In genomic region chr14:93540235-93540634, GRCh38 we compare ENCODE assay signal across 24 cellular contexts.
DNase-seq lines count a peak whose midpoint lies in the region; ATAC-seq, FAIRE-seq and TF ChIP-seq lines count a peak whose summit lies in the region.
"Had no signal": no experiment of that assay in that cellular context is flagged by ENCODE, and none has a peak within 500 bp of the region (broad histone marks: within the 10 kb centered on the region; RNA-seq: fewer than 3 reads in every experiment).

No MANE protein-coding gene starts in this region.

- H3K79me2 ChIP-seq in HepG2 (ENCODE audit: insufficient read depth, low read length): no peaks in the 10 kb centered on the region
- H3K79me2 ChIP-seq in GM12878 (ENCODE audit: control insufficient read depth, insufficient read depth, low read length): no peaks in the 10 kb centered on the region
- H3K79me2 ChIP-seq in H1 (ENCODE audit: control insufficient read depth in 1 of 2, insufficient read depth in 2 of 2, low read length in 2 of 2): no peaks in the 10 kb centered on the region

- POLR2A ChIA-PET in HepG2 (lab: Yijun Ruan, JAX): no interaction called here
- POLR2A ChIA-PET in GM12878 (lab: Charles Lee): interaction anchor here (1.0 kb wide), 2 partner anchors 11 to 308 kb away, joined by 3 to 4 read pairs; no protein-coding TSS in a partner anchor
- POLR2A ChIA-PET in H1 (lab: Charles Lee; ENCODE audit: partially characterized antibody): no interaction called here
- POLR2A ChIA-PET in CD8-positive, alpha-beta memory T cell (lab: Charles Lee): no interaction called here
- POLR2A ChIA-PET in activated CD4-positive, alpha-beta T cell treated with anti-CD3 and anti-CD28 coated beads for 36 hours (lab: Charles Lee): no interaction called here

- TF ChIP-seq POLR2A in HepG2 (IDR thresholded peaks at IDR 0.05; ENCODE audit: insufficient read depth in 1 of 2, low read depth in 2 of 2, low read length in 2 of 2) (no peak), right lobe of liver (IDR thresholded peaks at IDR 0.05) (no peak), GM12878 (IDR thresholded peaks at IDR 0.05; ENCODE audit: low read depth, low read length) (no peak), H1 (IDR thresholded peaks at IDR 0.05; ENCODE audit: control extremely low read depth in 1 of 2, low read depth in 2 of 2, low read length in 2 of 2) (no peak)

- H2BK15ac ChIP-seq in H1 (ENCODE audit: low read length): no peak overlapping the region

- SMC1A ChIA-PET in GM12878 (lab: Charles Lee; ENCODE audit: uncharacterized antibody, unreplicated experiment): interaction anchor here (1.0 to 2.5 kb wide), 9 partner anchors 9 to 335 kb away, joined by 3 to 11 read pairs (median 3); no protein-coding TSS in a partner anchor

- H2BK20ac ChIP-seq in H1 (ENCODE audit: low read length): no peak overlapping the region

- H3K9me3 Mint-ChIP-seq in CD8-positive, alpha-beta memory T cell: no peaks in the 10 kb centered on the region
- no peaks in the 10 kb centered on the region for H3K9me3 Mint-ChIP-seq in activated CD4-positive, alpha-beta T cell treated with anti-CD3 and anti-CD28 coated beads for 36 hours (ENCODE audit: low read depth)
- H3K9me3 Mint-ChIP-seq: CD4-positive, alpha-beta T cell; CD8-positive, alpha-beta T cell had no signal

- WGBS in HepG2 (ENCODE audit: low lambda C conversion rate): 0% methylated on average over 1 of the region's 1 CpG
- WGBS in right lobe of liver (ENCODE audit: insufficient coverage, low coverage, low lambda C conversion rate, missing lambda C conversion rate): 47% methylated on average over 1 of the region's 1 CpG
- WGBS in GM12878 (ENCODE audit: insufficient coverage, insufficient replicate concordance, low lambda C conversion rate, missing lambda C conversion rate): 48% methylated on average over 1 of the region's 1 CpG
- WGBS in H1 (ENCODE audit: extremely low coverage in 1 of 2, insufficient coverage in 1 of 2, insufficient read length in 1 of 2, insufficient replicate concordance in 2 of 2, low coverage in 1 of 2, low lambda C conversion rate in 2 of 2, missing lambda C conversion rate in 1 of 2), 2 experiments: 94% methylated on average over 1 of the region's 1 CpG; no CpG with 5 or more reads in 1 of the 2 experiments

- TF ChIP-seq CTCF in HepG2 (CRISPR knock-in tag; IDR thresholded peaks at IDR 0.05) (no peak), right lobe of liver (IDR thresholded peaks at IDR 0.05) (no peak), GM12878 (IDR thresholded peaks at IDR 0.05 in 2 of 3, conservative IDR thresholded peaks at IDR 0.05 in 1 of 3; ENCODE audit: control insufficient read depth in 2 of 3, extremely low read depth in 1 of 3, insufficient read depth in 1 of 3, low read depth in 3 of 3, low read length in 3 of 3) (no peak), H1 (IDR thresholded peaks at IDR 0.05; ENCODE audit: control extremely low read depth in 1 of 3, insufficient read depth in 1 of 3, low read depth in 1 of 3, low read length in 3 of 3) (no peak)

- no peak overlapping the region for H3K23ac ChIP-seq in H1 (ENCODE audit: insufficient read length)

- in situ Hi-C loops in HepG2 (cut with HindIII; ENCODE audit: extremely low pct_ligation_motif_present, low pct_unique_long_range_greater_than_20kb) (loop anchor here (10.0 kb wide), 1 partner anchor 305 kb away; no protein-coding TSS in a partner anchor), GM12878 (cut with MboI) (loop anchor here (25.0 kb wide), 1 partner anchor 303 kb away; no protein-coding TSS in a partner anchor)

- TF ChIP-seq EP300 in HepG2 (IDR thresholded peaks at IDR 0.05; ENCODE audit: low read depth in 2 of 2, low read length in 2 of 2) (no peak), HepG2 (CRISPR knock-in tag; IDR thresholded peaks at IDR 0.05; ENCODE audit: borderline replicate concordance) (no peak), GM12878 (IDR thresholded peaks at IDR 0.05; ENCODE audit: borderline replicate concordance in 1 of 2, control insufficient read depth in 1 of 2, low read depth in 2 of 2, low read length in 2 of 2) (no peak), H1 (IDR thresholded peaks at IDR 0.05; ENCODE audit: borderline replicate concordance in 1 of 2, low read depth in 2 of 2, low read length in 2 of 2) (no peak)

- intact Hi-C loops in HepG2 (cut with micrococcal nuclease; ENCODE audit: unreplicated experiment) (no loop called here), right lobe of liver (cut with DNase I) (loop anchor here in 1 of 2 donors (10.0 kb wide), 1 partner anchor 305 kb away; no protein-coding TSS in a partner anchor), GM12878 (cut with micrococcal nuclease; ENCODE audit: unreplicated experiment) (no loop called here)
- intact Hi-C loops in activated CD4-positive, alpha-beta T cell treated with anti-CD3 and anti-CD28 coated beads for 36 hours (cut with DNase I, micrococcal nuclease): loop anchor here (5.0 to 10.0 kb wide), 4 partner anchors 305 to 585 kb away; partner anchors contain the start of gene ITPK1 (in 1 of the 2)

- RAD21 ChIA-PET in GM12878 (lab: Charles Lee; ENCODE audit: unreplicated experiment): interaction anchor here (0.7 to 1.4 kb wide), 2 partner anchors 14 to 28 kb away, joined by 3 read pairs; no protein-coding TSS in a partner anchor

- H3K27ac ChIP-seq in HepG2 (ENCODE audit: extremely low read length, insufficient read depth, low read length) (no peak overlapping the region), right lobe of liver (no peak overlapping the region), GM12878 (ENCODE audit: control insufficient read depth, insufficient read depth) (no peak overlapping the region), H1 (ENCODE audit: low read depth, low read length) (no peak overlapping the region)
- no peak overlapping the region for H3K27ac ChIP-seq in CD8-positive, alpha-beta memory T cell (ENCODE audit: low read depth, low read length)
- H3K27ac ChIP-seq: 22Rv1; A549; BLaER1 treated with 17β-estradiol and CSF1 and Interleukin-3, amounts not matched to agents 10 nM and 100 nM; C4-2B had no signal

- no peak overlapping the region for H4K5ac ChIP-seq in H1 (ENCODE audit: insufficient read length, low read depth, low read length)

- H3K4me1 ChIP-seq in HepG2 (ENCODE audit: insufficient read depth, low read length) (no peaks in the 10 kb centered on the region), right lobe of liver (no peaks in the 10 kb centered on the region), GM12878 (ENCODE audit: control insufficient read depth, insufficient read depth, low read length) (no peaks in the 10 kb centered on the region), H1 (replicated peaks in 1 of 4; ENCODE audit: control insufficient read depth in 3 of 4, insufficient read depth in 4 of 4, low read length in 3 of 4) (no peaks in the 10 kb centered on the region)
- no peaks in the 10 kb centered on the region for H3K4me1 ChIP-seq in CD8-positive, alpha-beta memory T cell (ENCODE audit: insufficient read depth, low read length)
- H3K4me1 ChIP-seq: A549 had no signal

- no peak overlapping the region for H3K56ac ChIP-seq in H1 (replicated peaks; ENCODE audit: insufficient read length, low read depth, low read length)

- FAIRE-seq in HepG2 (lab: Jason Lieb, UNC) (no peak), GM12878 (lab: Jason Lieb, UNC) (peak; percentile 59), H1 (lab: Jason Lieb, UNC) (no peak)
- FAIRE-seq: A549, GM12892 had no signal

- H2AFZ ChIP-seq in HepG2 (ENCODE audit: low read length): no peak overlapping the region
- H2AFZ ChIP-seq in GM12878 (ENCODE audit: control insufficient read depth, low read depth, low read length): no peak overlapping the region
- no peak overlapping the region for H2AFZ ChIP-seq in H1 (ENCODE audit: low read length)

- no peaks in the 10 kb centered on the region for H3K36me3 Mint-ChIP-seq in CD8-positive, alpha-beta memory T cell
- no peaks in the 10 kb centered on the region for H3K36me3 Mint-ChIP-seq in activated CD4-positive, alpha-beta T cell treated with anti-CD3 and anti-CD28 coated beads for 36 hours (ENCODE audit: low read depth)
- H3K36me3 Mint-ChIP-seq: CD8-positive, alpha-beta T cell had no signal

- H2BK5ac ChIP-seq in H1 (ENCODE audit: low read depth, low read length): no peak overlapping the region

- H4K8ac ChIP-seq in H1 (ENCODE audit: extremely low read depth, insufficient read depth, low read length): no peak overlapping the region

- H3K79me1 ChIP-seq in H1 (ENCODE audit: low read depth, low read length): no peaks in the 10 kb centered on the region

- H3K9ac ChIP-seq in HepG2 (ENCODE audit: insufficient read depth, low read depth, low read length) (no peak overlapping the region), GM12878 (ENCODE audit: control insufficient read depth, insufficient read depth, low read length) (no peak overlapping the region), H1 (replicated peaks in 1 of 4; ENCODE audit: extremely low read depth in 1 of 4, low read depth in 3 of 4, low read length in 3 of 4) (no peak overlapping the region)
- H3K9ac ChIP-seq: BLaER1 treated with 17β-estradiol and CSF1 and Interleukin-3, amounts not matched to agents 10 nM and 100 nM had no signal

- no peak overlapping the region for H3K4me3 ChIP-seq in HepG2 (replicated peaks in 1 of 3; ENCODE audit: insufficient read depth in 1 of 3, low read depth in 2 of 3, low read length in 3 of 3)
- H3K4me3 ChIP-seq in right lobe of liver: no peak overlapping the region
- H3K4me3 ChIP-seq in GM12878: no peak overlapping the region
- H3K4me3 ChIP-seq in H1 (ENCODE audit: extremely low read depth in 1 of 4, insufficient read depth in 2 of 4, low read depth in 3 of 4, low read length in 4 of 4): no peak overlapping the region
- H3K4me3 ChIP-seq in CD8-positive, alpha-beta memory T cell (ENCODE audit: low read length): no peak overlapping the region
- H3K4me3 ChIP-seq: A549; BLaER1 treated with 17β-estradiol and CSF1 and Interleukin-3, amounts not matched to agents 10 nM and 100 nM had no signal

- H4K20me1 ChIP-seq in HepG2 (ENCODE audit: insufficient read depth, low read length) (no peaks in the 10 kb centered on the region), GM12878 (ENCODE audit: control insufficient read depth, insufficient read depth) (no peaks in the 10 kb centered on the region), H1 (replicated peaks in 1 of 2; ENCODE audit: control insufficient read depth in 1 of 2, insufficient read depth in 2 of 2, low read length in 2 of 2) (peaks cover 0 to 4% of the 10 kb centered on the region in 2 experiments)
- H4K20me1 ChIP-seq: BLaER1 treated with 17β-estradiol and CSF1 and Interleukin-3, amounts not matched to agents 10 nM and 100 nM had no signal

- no peak overlapping the region for H2BK12ac ChIP-seq in H1 (ENCODE audit: low read depth, low read length)

- H3K27me3 Mint-ChIP-seq in CD8-positive, alpha-beta memory T cell: peaks cover 0 to 43% of the 10 kb centered on the region in 2 donors
- H3K27me3 Mint-ChIP-seq in activated CD4-positive, alpha-beta T cell treated with anti-CD3 and anti-CD28 coated beads for 36 hours: peaks cover 13% of the 10 kb centered on the region
- H3K27me3 Mint-ChIP-seq: B cell had no signal

- no peak overlapping the region for H4K91ac ChIP-seq in H1 (replicated peaks; ENCODE audit: insufficient read length, low read length)

- H3K14ac ChIP-seq in H1 (ENCODE audit: insufficient read length): no peak overlapping the region

- H3K4me3 Mint-ChIP-seq in CD8-positive, alpha-beta memory T cell: no peak overlapping the region
- H3K4me3 Mint-ChIP-seq in activated CD4-positive, alpha-beta T cell treated with anti-CD3 and anti-CD28 coated beads for 36 hours: no peak overlapping the region
- H3K4me3 Mint-ChIP-seq: B cell; CD4-positive, alpha-beta T cell; CD8-positive, alpha-beta T cell had no signal

- H2AK5ac ChIP-seq in H1 (ENCODE audit: low read depth, low read length): no peak overlapping the region

- TF ChIP-seq RAD21 in HepG2 (CRISPR knock-in tag; IDR thresholded peaks at IDR 0.05) (no peak), GM12878 (IDR thresholded peaks at IDR 0.05; ENCODE audit: insufficient read depth, low read depth, low read length) (no peak), H1 (IDR thresholded peaks at IDR 0.05 in 1 of 2, conservative IDR thresholded peaks at IDR 0.05 in 1 of 2; ENCODE audit: low read depth in 2 of 2, low read length in 2 of 2) (no peak)

- H3K27ac Mint-ChIP-seq in CD8-positive, alpha-beta memory T cell: peak overlapping the region in 1 of 8 donors; percentile 32
- H3K27ac Mint-ChIP-seq in activated CD4-positive, alpha-beta T cell treated with anti-CD3 and anti-CD28 coated beads for 36 hours: no peak overlapping the region
- H3K27ac Mint-ChIP-seq: B cell; CD4-positive, alpha-beta T cell; CD8-positive, alpha-beta T cell had no signal

- no peaks in the 10 kb centered on the region for H3K4me1 Mint-ChIP-seq in CD8-positive, alpha-beta memory T cell
- H3K4me1 Mint-ChIP-seq in activated CD4-positive, alpha-beta T cell treated with anti-CD3 and anti-CD28 coated beads for 36 hours: no peaks in the 10 kb centered on the region

- no peak overlapping the region for H3K4ac ChIP-seq in H1 (replicated peaks; ENCODE audit: insufficient read length, low read depth, low read length)

- no peak overlapping the region for H2BK120ac ChIP-seq in H1 (replicated peaks; ENCODE audit: low read depth, low read length)

- no peak for ATAC-seq in HepG2
- no peak for ATAC-seq in right lobe of liver
- no peak for ATAC-seq in GM12878
- ATAC-seq in GM21825 (IDR thresholded peaks at IDR 0.05; ENCODE audit: unreplicated experiment): no peak
- ATAC-seq in activated CD4-positive, alpha-beta T cell treated with anti-CD3 and anti-CD28 coated beads for 36 hours: no peak
- ATAC-seq: A549; CD8-positive, alpha-beta T cell had no signal

- H3K23me2 ChIP-seq in H1 (ENCODE audit: low read depth, low read length): no peaks in the 10 kb centered on the region

- H3K9me3 ChIP-seq in HepG2 (ENCODE audit: low read length): no peaks in the 10 kb centered on the region
- H3K9me3 ChIP-seq in right lobe of liver: no peaks in the 10 kb centered on the region
- no peaks in the 10 kb centered on the region for H3K9me3 ChIP-seq in GM12878 (replicated peaks; ENCODE audit: control insufficient read depth, insufficient read depth, low read length)
- H3K9me3 ChIP-seq in H1 (ENCODE audit: insufficient read depth in 2 of 2, low read depth in 1 of 2, low read length in 1 of 2): no peaks in the 10 kb centered on the region
- H3K9me3 ChIP-seq in CD8-positive, alpha-beta memory T cell (ENCODE audit: low read length): no peaks in the 10 kb centered on the region
- H3K9me3 ChIP-seq: A549; BLaER1 treated with 17β-estradiol and CSF1 and Interleukin-3, amounts not matched to agents 10 nM and 100 nM had no signal

- H3K36me3 ChIP-seq in HepG2 (replicated peaks in 1 of 2; ENCODE audit: control insufficient read depth in 1 of 2, insufficient read depth in 2 of 2, low read length in 2 of 2) (no peaks in the 10 kb centered on the region), right lobe of liver (no peaks in the 10 kb centered on the region), GM12878 (ENCODE audit: control insufficient read depth in 2 of 2, insufficient read depth in 2 of 2, low read length in 1 of 2) (no peaks in the 10 kb centered on the region), H1 (ENCODE audit: control insufficient read depth in 2 of 4, insufficient read depth in 4 of 4, low read length in 3 of 4) (no peaks in the 10 kb centered on the region)
- H3K36me3 ChIP-seq in CD8-positive, alpha-beta memory T cell (ENCODE audit: insufficient read depth, low read length): no peaks in the 10 kb centered on the region
- H3K36me3 ChIP-seq: BLaER1 treated with 17β-estradiol and CSF1 and Interleukin-3, amounts not matched to agents 10 nM and 100 nM had no signal

- CTCF ChIA-PET in HepG2 (lab: Yijun Ruan, JAX; ENCODE audit: low intra/inter-chr PET ratio, low total read pairs) (no interaction called here), GM12878 (lab: Yijun Ruan, JAX) (interaction anchor here (0.8 to 1.4 kb wide), 5 partner anchors 7 to 333 kb away, joined by 3 to 6 read pairs (median 3); partner anchors contain the start of genes GON7 and UBR7), H1 (lab: Charles Lee; ENCODE audit: partially characterized antibody) (interaction anchor here (0.6 to 1.3 kb wide), 5 partner anchors 277 to 361 kb away, joined by 3 read pairs; no protein-coding TSS in a partner anchor)
- CTCF ChIA-PET in CD8-positive, alpha-beta memory T cell (lab: Charles Lee): no interaction called here
- CTCF ChIA-PET in activated CD4-positive, alpha-beta T cell treated with anti-CD3 and anti-CD28 coated beads for 36 hours (lab: Charles Lee): no interaction called here

- peaks cover 0 to 12% of the 10 kb centered on the region in 2 experiments; a peak in 1 of 5 replicates for H3K27me3 ChIP-seq in HepG2 (ENCODE audit: control insufficient read depth in 1 of 2, insufficient read depth in 2 of 2, low read length in 2 of 2)
- no peaks in the 10 kb centered on the region for H3K27me3 ChIP-seq in right lobe of liver
- no peaks in the 10 kb centered on the region for H3K27me3 ChIP-seq in GM12878 (replicated peaks in 1 of 2; ENCODE audit: control insufficient read depth in 2 of 2, insufficient read depth in 2 of 2, low read length in 1 of 2)
- H3K27me3 ChIP-seq in H1 (replicated peaks in 1 of 4; ENCODE audit: control insufficient read depth in 3 of 4, extremely low read depth in 1 of 4, insufficient read depth in 3 of 4, low read length in 3 of 4): no peaks in the 10 kb centered on the region
- no peaks in the 10 kb centered on the region for H3K27me3 ChIP-seq in CD8-positive, alpha-beta memory T cell (ENCODE audit: insufficient read depth, low read length, poor library complexity, severe bottlenecking)

- DNase-seq in HepG2 (ENCODE audit: low spot score) (no peak), right lobe of liver (no peak), GM12878 (ENCODE audit: low read depth, low spot score) (no peak), H1 (ENCODE audit: low read depth in 1 of 2, low spot score in 2 of 2) (no peak)
- no peak for DNase-seq in CD8-positive, alpha-beta memory T cell
- no peak for DNase-seq in activated CD4-positive, alpha-beta T cell treated with anti-CD3 and anti-CD28 coated beads for 36 hours
- DNase-seq: AML-193; CD4-positive, alpha-beta T cell; CD8-positive, alpha-beta T cell; COR-L47; DMS 273 treated with DMSO at 0.1 percent for 48 hours; DMS153; DMS53; DMS79; DND-41; EL; GDM1 had no signal

- BruUV-seq in HepG2 (replicated peaks; lab: Mats Ljungman, UMichigan) (no TSS peak), GM12878 (replicated peaks; lab: Mats Ljungman, UMichigan) (no TSS peak)

- H3K18ac ChIP-seq in H1 (ENCODE audit: extremely low read depth, low read length): no peak overlapping the region

- H3K4me2 ChIP-seq in HepG2 (ENCODE audit: low read depth, low read length): no peak overlapping the region
- H3K4me2 ChIP-seq in GM12878 (ENCODE audit: control insufficient read depth, insufficient read depth): no peak overlapping the region
- H3K4me2 ChIP-seq in H1 (ENCODE audit: insufficient read depth in 1 of 2, low read depth in 2 of 2, low read length in 2 of 2): no peak overlapping the region
- H3K4me2 ChIP-seq: A549; BLaER1 treated with 17β-estradiol and CSF1 and Interleukin-3, amounts not matched to agents 10 nM and 100 nM had no signal

Comparison
In these comparisons a context has a peak if more than half of its experiments do, and no peak if none do; other contexts are left out.
1. CTCF ChIA-PET loops: an anchor here in GM12878 (0.8 to 1.4 kb wide) and H1 (0.6 to 1.3 kb wide); none called in HepG2, CD8-positive, alpha-beta memory T cell and activated CD4-positive, alpha-beta T cell treated with anti-CD3 and anti-CD28 coated beads for 36 hours.
2. intact Hi-C loops: an anchor here in activated CD4-positive, alpha-beta T cell treated with anti-CD3 and anti-CD28 coated beads for 36 hours (5.0 to 10.0 kb wide); none called in HepG2 and GM12878.